Comparison of ENCODE assay signal across 12 cellular contexts in genomic region chr7:21430575-21430954, GRCh38. TPM values are rescaled to one million over a fixed set of nuclear protein-coding genes. Genes with fewer than 3 reads are reported as not detected.
A peak's percentile ranks its signal among the peaks of the same experiment; 100 is the strongest.
DNase-seq lines count a peak whose midpoint lies in the region; ATAC-seq and TF ChIP-seq lines count a peak whose summit lies in the region.
"Had no signal": no experiment of that assay in that cellular context is flagged by ENCODE, and none has a peak within 500 bp of the region (broad histone marks: within the 10 kb centered on the region; RNA-seq: fewer than 3 reads in every experiment).

No MANE protein-coding gene starts in this region.

- H3K4me3 ChIP-seq in GM06990 (replicated peaks; ENCODE audit: low read depth, low read length) (peak overlapping the region; percentile 49), muscle layer of duodenum (ENCODE audit: low read depth in 1 of 2, low read length in 2 of 2) (peak overlapping the region; percentile 17 to 31), transverse colon (no peak overlapping the region)

- no peak for TF ChIP-seq CTCF in CD4-positive, alpha-beta T cell (IDR thresholded peaks at IDR 0.05)
- TF ChIP-seq CTCF in GM06990 (IDR thresholded peaks at IDR 0.05; ENCODE audit: insufficient read depth, low read length, poor library complexity, severe bottlenecking), result no peak
- no peak for TF ChIP-seq CTCF in activated CD8-positive, alpha-beta T cell treated with anti-CD3 and anti-CD28 coated beads for 36 hours (IDR thresholded peaks at IDR 0.05)
- TF ChIP-seq CTCF in transverse colon (IDR thresholded peaks at IDR 0.05), result no peak

- no peaks in the 10 kb centered on the region for H3K9me3 ChIP-seq in CD4-positive, alpha-beta T cell (ENCODE audit: control insufficient read depth, low read length)
- H3K9me3 ChIP-seq in muscle layer of duodenum (ENCODE audit: control insufficient read depth in 1 of 2, low read length in 2 of 2) (no peaks in the 10 kb centered on the region), transverse colon (no peaks in the 10 kb centered on the region)

- WGBS in transverse colon (ENCODE audit: low coverage in 1 of 2), 2 donors, result 67 to 71% methylated on average over 3 of the region's 3 CpGs

- no peak for DNase-seq in CD4-positive, alpha-beta T cell
- DNase-seq in GM06990 (ENCODE audit: extremely low read depth, insufficient read length) (no peak), transverse colon (no peak), EL (no peak)
- DNase-seq in activated CD8-positive, alpha-beta T cell treated with anti-CD3 and anti-CD28 coated beads for 36 hours, result no peak
- no peak for DNase-seq in effector CD8-positive, alpha-beta T cell (lab: John Stamatoyannopoulos, UW)
- DNase-seq: activated effector memory CD4-positive, alpha-beta T cell treated with Interleukin-2 at 50 U/mL for 16 hours; cortex of kidney; DMS79; mammary epithelial cell had no signal

- no peaks in the 10 kb centered on the region for H3K36me3 ChIP-seq in GM06990 (ENCODE audit: control insufficient read depth, insufficient read depth, low read length)
- peaks cover 0 to 4% of the 10 kb centered on the region in 2 donors for H3K36me3 ChIP-seq in muscle layer of duodenum (ENCODE audit: control insufficient read depth in 1 of 2, insufficient read depth in 2 of 2, low read length in 2 of 2)
- H3K36me3 ChIP-seq in transverse colon, result no peaks in the 10 kb centered on the region

- peak overlapping the region; percentile 99 for H3K27ac Mint-ChIP-seq in CD4-positive, alpha-beta T cell
- H3K27ac Mint-ChIP-seq in activated CD8-positive, alpha-beta T cell treated with anti-CD3 and anti-CD28 coated beads for 36 hours, result no peak overlapping the region

- CTCF ChIA-PET in CD4-positive, alpha-beta T cell (lab: Charles Lee), result no interaction called here
- CTCF ChIA-PET in activated CD8-positive, alpha-beta T cell treated with anti-CD3 and anti-CD28 coated beads for 36 hours (lab: Charles Lee), result interaction anchor here (1.0 to 2.0 kb wide), 6 partner anchors 22 to 177 kb away, joined by 3 to 5 read pairs (median 4); no protein-coding TSS in a partner anchor

- TF ChIP-seq POLR2A in transverse colon (IDR thresholded peaks at IDR 0.05), result no peak

- no peaks in the 10 kb centered on the region for H3K9me3 Mint-ChIP-seq in CD4-positive, alpha-beta T cell
- H3K9me3 Mint-ChIP-seq in activated CD8-positive, alpha-beta T cell treated with anti-CD3 and anti-CD28 coated beads for 36 hours, result no peaks in the 10 kb centered on the region

- no peak for ATAC-seq in CD4-positive, alpha-beta T cell (ENCODE audit: poor library complexity)
- ATAC-seq in activated CD8-positive, alpha-beta T cell treated with anti-CD3 and anti-CD28 coated beads for 36 hours, result no peak
- ATAC-seq in GM21515 (IDR thresholded peaks at IDR 0.05; ENCODE audit: unreplicated experiment), result no peak

- POLR2A ChIA-PET in CD4-positive, alpha-beta T cell (lab: Charles Lee), result interaction anchor here (1.7 kb wide), 1 partner anchor 515 kb away, joined by 4 read pairs; the partner anchor contains the start of gene CDCA7L
- POLR2A ChIA-PET in activated CD8-positive, alpha-beta T cell treated with anti-CD3 and anti-CD28 coated beads for 36 hours (lab: Charles Lee), result no interaction called here

- peaks cover 70% of the 10 kb centered on the region for H3K36me3 Mint-ChIP-seq in CD4-positive, alpha-beta T cell (ENCODE audit: low read depth)
- peaks cover 46% of the 10 kb centered on the region for H3K36me3 Mint-ChIP-seq in activated CD8-positive, alpha-beta T cell treated with anti-CD3 and anti-CD28 coated beads for 36 hours (ENCODE audit: low read depth)

- peaks cover 80% of the 10 kb centered on the region for H3K4me1 Mint-ChIP-seq in CD4-positive, alpha-beta T cell (ENCODE audit: low read depth)
- H3K4me1 Mint-ChIP-seq in activated CD8-positive, alpha-beta T cell treated with anti-CD3 and anti-CD28 coated beads for 36 hours (ENCODE audit: low read depth), result peaks cover 59% of the 10 kb centered on the region

- peak overlapping the region; percentile 100 for H3K4me3 Mint-ChIP-seq in CD4-positive, alpha-beta T cell
- peak overlapping the region; percentile 100 for H3K4me3 Mint-ChIP-seq in activated CD8-positive, alpha-beta T cell treated with anti-CD3 and anti-CD28 coated beads for 36 hours

- in situ Hi-C loops in transverse colon (cut with MboI; ENCODE audit: low pct_ligation_motif_present in 1 of 4, low pct_unique_long_range_greater_than_20kb in 1 of 4, low sequenced_read_pairs in 3 of 4), result no loop called here

- no peaks in the 10 kb centered on the region for H3K27me3 Mint-ChIP-seq in CD4-positive, alpha-beta T cell
- no peaks in the 10 kb centered on the region for H3K27me3 Mint-ChIP-seq in activated CD8-positive, alpha-beta T cell treated with anti-CD3 and anti-CD28 coated beads for 36 hours

- intact Hi-C loops in CD4-positive, alpha-beta T cell (cut with DNase I, micrococcal nuclease), result loop anchor here in 1 of 2 experiments (5.0 to 10.0 kb wide), 2 partner anchors 168 to 1716 kb away; no protein-coding TSS in a partner anchor
- intact Hi-C loops in activated CD8-positive, alpha-beta T cell treated with anti-CD3 and anti-CD28 coated beads for 36 hours (cut with micrococcal nuclease), result no loop called here
- intact Hi-C loops in transverse colon (cut with DNase I; ENCODE audit: low total_unique reads), result no loop called here

- peaks cover 6 to 31% of the 10 kb centered on the region in 2 donors for H3K4me1 ChIP-seq in muscle layer of duodenum (ENCODE audit: control insufficient read depth in 1 of 2, insufficient read depth in 2 of 2, low read length in 2 of 2)
- peaks cover 4 to 40% (median 11%) of the 10 kb centered on the region in 4 donors for H3K4me1 ChIP-seq in transverse colon

- no peak overlapping the region for H3K27ac ChIP-seq in CD4-positive, alpha-beta T cell (ENCODE audit: low read depth, low read length)
- H3K27ac ChIP-seq in muscle layer of duodenum (ENCODE audit: low read length) (no peak overlapping the region), transverse colon (no peak overlapping the region)

- no peaks in the 10 kb centered on the region for H3K27me3 ChIP-seq in CD4-positive, alpha-beta T cell (ENCODE audit: control insufficient read depth, insufficient read depth, low read length)
- H3K27me3 ChIP-seq in GM06990 (replicated peaks; ENCODE audit: control insufficient read depth, insufficient read depth, low read length) (no peaks in the 10 kb centered on the region), muscle layer of duodenum (ENCODE audit: low read depth, low read length) (no peaks in the 10 kb centered on the region), transverse colon (no peaks in the 10 kb centered on the region)

- no peak for TF ChIP-seq EP300 in transverse colon (IDR thresholded peaks at IDR 0.05; ENCODE audit: low read depth)

RNA-seq across cellular contexts. Expression of gene SP4, which starts 2.7 kb away (rescaled TPM):
- total RNA-seq in CD4-positive, alpha-beta T cell, result 10 to 100 TPM; 31.5 to 33.7 TPM
- total RNA-seq in activated CD8-positive, alpha-beta T cell treated with anti-CD3 and anti-CD28 coated beads for 36 hours, result 10 to 100 TPM; 22.3 to 23.6 TPM
- 1 to 10 TPM; 2.6 to 7.3 (median 6.2) TPM for total RNA-seq in transverse colon

Comparison
In these comparisons a context has a peak if more than half of its experiments do, and no peak if none do; other contexts are left out.
1. H3K4me3 ChIP-seq: peak in GM06990 (single experiment) and muscle layer of duodenum (2 of 2); none in transverse colon (0 of 4).